ENCODE assay signal across 8 cellular contexts in the genomic region with DNA sequence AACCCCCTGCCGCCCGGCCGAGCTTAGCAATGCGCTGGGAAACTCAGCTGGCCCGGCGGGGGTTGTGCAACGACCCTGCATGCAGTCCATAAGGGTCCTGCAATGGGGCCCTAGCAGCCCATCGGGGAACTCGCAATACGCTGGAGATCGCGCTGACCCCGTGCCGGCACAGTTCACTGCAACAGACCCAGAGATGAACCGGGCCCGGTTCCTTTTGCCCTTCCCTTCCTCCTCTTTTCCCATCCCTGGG. TPM values are rescaled to one million over a fixed set of nuclear protein-coding genes. Genes with fewer than 3 reads are reported as not detected.
A peak's percentile ranks its signal among the peaks of the same experiment; 100 is the strongest.
DNase-seq lines count a peak whose midpoint lies in the region; ATAC-seq and TF ChIP-seq lines count a peak whose summit lies in the region.

No MANE protein-coding gene starts in this region.

- peak overlapping the region; percentile 74 for H3K56ac ChIP-seq in IMR-90 (ENCODE audit: extremely low read depth, insufficient read depth, low read length)

- H3K9me3 Mint-ChIP-seq in central memory CD8-positive, alpha-beta T cell: no peaks in the 10 kb centered on the region

- peaks cover 21 to 56% of the 10 kb centered on the region in 2 experiments; a peak in 3 of 4 replicates for H3K79me1 ChIP-seq in IMR-90 (ENCODE audit: low read depth in 1 of 2, low read length in 2 of 2)

- BruUV-seq in IMR-90 (replicated peaks; lab: Mats Ljungman, UMichigan): no TSS peak

- peaks cover 33% of the 10 kb centered on the region for H4K20me1 ChIP-seq in IMR-90 (ENCODE audit: insufficient read depth, low read length)

- H3K27me3 Mint-ChIP-seq in central memory CD8-positive, alpha-beta T cell: no peaks in the 10 kb centered on the region

- no peak for TF ChIP-seq CTCF in IMR-90 (conservative IDR thresholded peaks at IDR 0.05; ENCODE audit: low read depth, low read length)

- H3K4me3 Mint-ChIP-seq in central memory CD8-positive, alpha-beta T cell: peak overlapping the region; percentile 94

- CTCF ChIA-PET in IMR-90 (lab: Yijun Ruan, JAX): interaction anchor here (0.5 to 1.6 kb wide), 2 partner anchors 28 to 41 kb away, joined by 3 read pairs; a partner anchor contains a TSS

- DNase-seq in activated gamma-delta T cell treated with anti-CD3 and anti-CD28 coated beads, Interleukin-2, amount 50 U/mL, for 16 hours (ENCODE audit: low read depth): peak; percentile 9
- DNase-seq in activated gamma-delta T cell treated with Interleukin-2 at 50 U/mL for 16 hours (no peak), IMR-90 (no peak), UCSD-AML1 (lab: John Stamatoyannopoulos, UW; ENCODE audit: unreplicated experiment) (no peak)
- DNase-seq in central memory CD8-positive, alpha-beta T cell (ENCODE audit: low spot score in 2 of 2): peak in 1 of 2 donors; percentile 29
- no peak for DNase-seq in stimulated activated CD4-positive, alpha-beta T cell treated with anti-CD3 and anti-CD28 coated beads, Interleukin-2, amount 100 ng/mL, for 48 hours

- intact Hi-C loops in IMR-90 (cut with micrococcal nuclease): no loop called here

- peak overlapping the region; percentile 71 for H3K27ac ChIP-seq in IMR-90 (ENCODE audit: insufficient read depth, low read length)

- H4K91ac ChIP-seq in IMR-90 (ENCODE audit: insufficient read depth, low read depth, low read length): peak overlapping the region; percentile 51

- no peak overlapping the region for H2BK15ac ChIP-seq in IMR-90 (ENCODE audit: low read depth, low read length)

- H3K9me3 ChIP-seq in IMR-90 (ENCODE audit: control insufficient read depth, insufficient read depth, low read length) (no peaks in the 10 kb centered on the region), mucosa of stomach (ENCODE audit: control insufficient read depth, low read length) (no peaks in the 10 kb centered on the region)

- H3K4me2 ChIP-seq in IMR-90 (ENCODE audit: low read depth, low read length): peak overlapping the region; percentile 94

- H3K4me1 Mint-ChIP-seq in central memory CD8-positive, alpha-beta T cell: peaks cover 70% of the 10 kb centered on the region

- peak overlapping the region; percentile 89 for H2AFZ ChIP-seq in IMR-90 (replicated peaks; ENCODE audit: low read length, poor library complexity)

- peak overlapping the region; percentile 97 for H2AK9ac ChIP-seq in IMR-90 (replicated peaks; ENCODE audit: low read depth, low read length, poor library complexity)

- peaks cover 9% of the 10 kb centered on the region for H3K4me1 ChIP-seq in IMR-90 (ENCODE audit: control insufficient read depth, insufficient read depth, low read length)
- H3K4me1 ChIP-seq in mucosa of stomach (ENCODE audit: control insufficient read depth, insufficient read depth, low read length): peaks cover 33% of the 10 kb centered on the region

- TF ChIP-seq POLR2A in IMR-90 (IDR thresholded peaks at IDR 0.05; ENCODE audit: low read depth, low read length): no peak; the same call in 1 of the 2 replicates

- no peak overlapping the region for H2BK20ac ChIP-seq in IMR-90 (ENCODE audit: low read depth, low read length)

- TF ChIP-seq RAD21 in IMR-90 (IDR thresholded peaks at IDR 0.05; ENCODE audit: low read length): no peak

- peak overlapping the region; percentile 81 for H2AK5ac ChIP-seq in IMR-90 (ENCODE audit: low read depth, low read length)

- peaks cover 10% of the 10 kb centered on the region for H3K9me1 ChIP-seq in IMR-90 (ENCODE audit: insufficient read depth, low read length)

- H3K9ac ChIP-seq in IMR-90 (ENCODE audit: low read depth, low read length) (peak overlapping the region; percentile 81), mucosa of stomach (ENCODE audit: low read length) (peak overlapping the region; percentile 93)

- H3K14ac ChIP-seq in IMR-90 (replicated peaks; ENCODE audit: low read depth, low read length): peak overlapping the region; percentile 86

- peaks cover 38% of the 10 kb centered on the region for H3K36me3 ChIP-seq in IMR-90 (ENCODE audit: control insufficient read depth, insufficient read depth, low read length)
- H3K36me3 ChIP-seq in mucosa of stomach (ENCODE audit: control insufficient read depth, insufficient read depth, low read length): peaks cover 5% of the 10 kb centered on the region

- H3K27ac Mint-ChIP-seq in central memory CD8-positive, alpha-beta T cell (ENCODE audit: low read depth): peak overlapping the region; percentile 87

- dilution Hi-C loops in IMR-90 (cut with HindIII; ENCODE audit: low sequenced_read_pairs, unreplicated experiment): no loop called here

- ATAC-seq in IMR-90 (ENCODE audit: low read depth) (no peak; the same call in 1 of the 2 replicates), HG02938 (IDR thresholded peaks at IDR 0.05; ENCODE audit: unreplicated experiment) (no peak)
- ATAC-seq in central memory CD8-positive, alpha-beta T cell (replicated peaks; ENCODE audit: extremely low read depth, poor library complexity, severe bottlenecking): peak; percentile 1

- in situ Hi-C loops in IMR-90 (cut with MboI; ENCODE audit: low sequenced_read_pairs): no loop called here

- POLR2A ChIA-PET in IMR-90 (lab: Charles Lee; ENCODE audit: unreplicated experiment): interaction anchor here (0.9 to 2.0 kb wide), 2 partner anchors 27 to 31 kb away, joined by 3 to 14 read pairs; a partner anchor contains a TSS

- peaks cover 36% of the 10 kb centered on the region for H3K36me3 Mint-ChIP-seq in central memory CD8-positive, alpha-beta T cell (ENCODE audit: insufficient read depth)

- peak overlapping the region; percentile 99 for H3K23ac ChIP-seq in IMR-90 (ENCODE audit: low read depth, low read length)

- H4K5ac ChIP-seq in IMR-90 (ENCODE audit: low read depth, low read length): no peak overlapping the region

- peak overlapping the region; percentile 47 for H2BK5ac ChIP-seq in IMR-90 (ENCODE audit: low read depth, low read length, poor library complexity, severe bottlenecking)

- H3K4ac ChIP-seq in IMR-90 (ENCODE audit: low read depth, low read length): peak overlapping the region; percentile 82

- no peak overlapping the region for H3K18ac ChIP-seq in IMR-90 (ENCODE audit: low read depth, low read length)

- H3K27me3 ChIP-seq in IMR-90 (ENCODE audit: control insufficient read depth, insufficient read depth, low read length) (no peaks in the 10 kb centered on the region), mucosa of stomach (ENCODE audit: control insufficient read depth, insufficient read depth, low read length) (no peaks in the 10 kb centered on the region)

- H2BK120ac ChIP-seq in IMR-90 (ENCODE audit: low read depth, low read length): no peak overlapping the region

- peak overlapping the region; percentile 1 to 71; a peak in 2 of 4 replicates for H4K8ac ChIP-seq in IMR-90 (ENCODE audit: low read depth in 2 of 2, low read length in 2 of 2)

- WGBS in IMR-90 (ENCODE audit: extremely low coverage in 2 of 2, insufficient read length in 1 of 2), 2 experiments: 4% methylated on average over 7 of the region's 16 CpGs; no CpG with 5 or more reads in 1 of the 2 experiments

- H3K4me3 ChIP-seq in IMR-90 (ENCODE audit: insufficient read depth, low read depth, low read length): peak overlapping the region; percentile 68
- peak overlapping the region; percentile 70 for H3K4me3 ChIP-seq in mucosa of stomach (ENCODE audit: low read length)

TF ChIP-seq in IMR-90, 13 proteins besides CTCF, POLR2A, EP300 and RAD21:
- TF ChIP-seq CEBPB (IDR thresholded peaks at IDR 0.05; ENCODE audit: low read depth, low read length) (peak; percentile 84), MAZ (IDR thresholded peaks at IDR 0.05; ENCODE audit: borderline replicate concordance, low read depth, low read length) (no peak)
- TF ChIP-seq, protein P1, sequence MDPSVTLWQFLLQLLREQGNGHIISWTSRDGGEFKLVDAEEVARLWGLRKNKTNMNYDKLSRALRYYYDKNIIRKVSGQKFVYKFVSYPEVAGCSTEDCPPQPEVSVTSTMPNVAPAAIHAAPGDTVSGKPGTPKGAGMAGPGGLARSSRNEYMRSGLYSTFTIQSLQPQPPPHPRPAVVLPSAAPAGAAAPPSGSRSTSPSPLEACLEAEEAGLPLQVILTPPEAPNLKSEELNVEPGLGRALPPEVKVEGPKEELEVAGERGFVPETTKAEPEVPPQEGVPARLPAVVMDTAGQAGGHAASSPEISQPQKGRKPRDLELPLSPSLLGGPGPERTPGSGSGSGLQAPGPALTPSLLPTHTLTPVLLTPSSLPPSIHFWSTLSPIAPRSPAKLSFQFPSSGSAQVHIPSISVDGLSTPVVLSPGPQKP (IDR thresholded peaks at IDR 0.05; ENCODE audit: borderline replicate concordance, low read depth, low read length): no peak

RNA-seq across cellular contexts. Expression of a gene that starts 0.4 kb away (rescaled TPM):
- total RNA-seq in IMR-90 (2012; rRNA removed): 30.8 and 35.0 TPM in 2 replicates
- polyA plus RNA-seq in IMR-90 (2012; rRNA removed): 62.2 and 68.2 TPM in 2 replicates
- 58.3 and 80.2 TPM in 2 replicates for polyA plus RNA-seq in IMR-90 (2012; cell fraction: cytosol; rRNA removed)
- polyA plus RNA-seq in IMR-90 (2012; cell fraction: nucleus; rRNA removed; ENCODE audit: low replicate concordance): 29.2 and 53.6 TPM in 2 replicates

RNA-seq across cellular contexts. Expression of a gene that starts 0.6 kb away (rescaled TPM):
- 13.1 and 13.3 TPM in 2 replicates for total RNA-seq in IMR-90 (2012; rRNA removed)
- 79.5 and 83.6 TPM in 2 replicates for polyA plus RNA-seq in IMR-90 (2012; rRNA removed)
- polyA plus RNA-seq in IMR-90 (2012; cell fraction: cytosol; rRNA removed): 41.9 and 55.4 TPM in 2 replicates
- polyA plus RNA-seq in IMR-90 (2012; cell fraction: nucleus; rRNA removed; ENCODE audit: low replicate concordance): 69.1 and 86.3 TPM in 2 replicates

RNA-seq across cellular contexts. Expression of a gene that starts 7.4 kb away (rescaled TPM):
- total RNA-seq in IMR-90 (2012; rRNA removed): not detected in 2 replicates
- polyA plus RNA-seq in IMR-90 (2012; rRNA removed): not detected in 2 replicates
- 0.03 TPM in 1 of 2 replicates, not detected in the other for polyA plus RNA-seq in IMR-90 (2012; cell fraction: cytosol; rRNA removed)
- not detected in 2 replicates for polyA plus RNA-seq in IMR-90 (2012; cell fraction: nucleus; rRNA removed; ENCODE audit: low replicate concordance)

RNA-seq across cellular contexts. Expression of a gene that starts 8.9 kb away (rescaled TPM):
- total RNA-seq in IMR-90 (2012; rRNA removed): 348 and 432 TPM in 2 replicates
- polyA plus RNA-seq in IMR-90 (2012; rRNA removed): 1,671 and 2,152 TPM in 2 replicates
- polyA plus RNA-seq in IMR-90 (2012; cell fraction: cytosol; rRNA removed): 2,723 and 2,770 TPM in 2 replicates
- polyA plus RNA-seq in IMR-90 (2012; cell fraction: nucleus; rRNA removed; ENCODE audit: low replicate concordance): 690 and 857 TPM in 2 replicates

RNA-seq across cellular contexts. Expression of a gene that starts 11.4 kb away (rescaled TPM):
- total RNA-seq in IMR-90 (2012; rRNA removed): 1.4 TPM in 2 replicates
- 4.2 and 5.1 TPM in 2 replicates for polyA plus RNA-seq in IMR-90 (2012; rRNA removed)
- polyA plus RNA-seq in IMR-90 (2012; cell fraction: cytosol; rRNA removed): 1.6 and 2.8 TPM in 2 replicates
- 52.7 and 54.4 TPM in 2 replicates for polyA plus RNA-seq in IMR-90 (2012; cell fraction: nucleus; rRNA removed; ENCODE audit: low replicate concordance)
